Comparison of ENCODE assay signal across 39 cellular contexts in genomic region chr6:149302723-149303122, GRCh38.
"Had no signal": no experiment of that assay in that cellular context is flagged by ENCODE, and none has a peak within 500 bp of the region (broad histone marks: within the 10 kb centered on the region; RNA-seq: fewer than 3 reads in every experiment).

No MANE protein-coding gene starts in this region.

- H3K36me3 Mint-ChIP-seq: activated naive CD4-positive, alpha-beta T cell treated with anti-CD3 and anti-CD28 coated beads, Interleukin-2, amount 50 U/mL, for 24 hours; activated naive CD4-positive, alpha-beta T cell treated with anti-CD3 and anti-CD28 coated beads, Interleukin-2, amount 50 U/mL, for 72 hours; activated naive CD8-positive, alpha-beta T cell; activated naive CD8-positive, alpha-beta T cell treated with anti-CD3 and anti-CD28 coated beads for 36 hours; brain had no signal

- H3K4me3 ChIP-seq: adrenal gland, ascending aorta, body of pancreas, breast epithelium, cardiac muscle cell had no signal

- H3K4me1 Mint-ChIP-seq: activated naive CD4-positive, alpha-beta T cell treated with anti-CD3 and anti-CD28 coated beads, Interleukin-2, amount 10 ng/mL, durations not matched to agents 7 days and 5 days; activated T-helper 17 cell treated with anti-CD3 and anti-CD28 coated beads, Interleukin-2, amount 50 U/mL, for 72 hours; brain; central memory CD8-positive, alpha-beta T cell had no signal

- H3K4me1 ChIP-seq: adrenal gland, ascending aorta, body of pancreas, breast epithelium had no signal

- H3K27me3 Mint-ChIP-seq: activated naive CD4-positive, alpha-beta T cell treated with anti-CD3 and anti-CD28 coated beads, Interleukin-2, amount 50 U/mL, for 24 hours; activated naive CD8-positive, alpha-beta T cell; activated naive CD8-positive, alpha-beta T cell treated with anti-CD3 and anti-CD28 coated beads for 36 hours; activated naive CD8-positive, alpha-beta T cell treated with anti-CD3 and anti-CD28 coated beads, Interleukin-2, amount 10 ng/mL, durations not matched to agents 7 days and 5 days; activated naive CD8-positive, alpha-beta T cell treated with anti-CD3 and anti-CD28 coated beads, Interleukin-2, amount 50 U/mL, for 24 hours; activated T-cell treated with anti-CD3 and anti-CD28 coated beads, Interleukin-2, amount 50 U/mL, for 24 hours; activated T-helper 17 cell treated with anti-CD3 and anti-CD28 coated beads, Interleukin-2, amount 50 U/mL, for 72 hours; brain; central memory CD8-positive, alpha-beta T cell had no signal

- H3K9me3 Mint-ChIP-seq: activated naive CD4-positive, alpha-beta T cell treated with anti-CD3 and anti-CD28 coated beads for 36 hours; activated naive CD4-positive, alpha-beta T cell treated with anti-CD3 and anti-CD28 coated beads, Interleukin-2, amount 50 U/mL, for 24 hours; activated naive CD4-positive, alpha-beta T cell treated with anti-CD3 and anti-CD28 coated beads, Interleukin-2, amount 50 U/mL, for 72 hours; activated naive CD8-positive, alpha-beta T cell treated with anti-CD3 and anti-CD28 coated beads for 36 hours; activated naive CD8-positive, alpha-beta T cell treated with anti-CD3 and anti-CD28 coated beads, Interleukin-2, amount 50 U/mL, for 24 hours; activated T-cell treated with anti-CD3 and anti-CD28 coated beads, Interleukin-2, amount 50 U/mL, for 24 hours; activated T-cell treated with anti-CD3 and anti-CD28 coated beads, Interleukin-2, amount 50 U/mL, for 4 hours; activated T-cell treated with anti-CD3 and anti-CD28 coated beads, Interleukin-2, amount 50 U/mL, for 72 hours; activated T-helper 1 cell treated with anti-CD3 and anti-CD28 coated beads, Interleukin-12 subunit alpha, Interleukin-12 subunit beta, Interleukin-2, Interleukin-4 antibody, amounts not matched to agents 30 ng/mL and 10 ng/mL and 1 ng/mL, durations not matched to agents 14 hours and 24 hours and 36 hours; activated T-helper 17 cell treated with anti-CD3 and anti-CD28 coated beads, Interleukin-2, amount 50 U/mL, for 72 hours; activated T-helper 2 cell treated with anti-CD3 and anti-CD28 coated beads, Interferon-gamma antibody, Interleukin-2, Interleukin-4, amounts not matched to agents 10 μg/mL and 5 μg/mL and 100 μg/mL, durations not matched to agents 14 hours and 24 hours and 36 hours; brain; central memory CD8-positive, alpha-beta T cell had no signal

- H3K27ac ChIP-seq: adrenal gland, ascending aorta, body of pancreas, brain microvascular endothelial cell, breast epithelium, cardiac muscle cell had no signal

- H3K36me3 ChIP-seq: adrenal gland, ascending aorta, brain microvascular endothelial cell, breast epithelium, cardiac muscle cell had no signal

- DNase-seq: activated effector memory CD4-positive, alpha-beta T cell treated with anti-CD3 and anti-CD28 coated beads, Interleukin-2, amount 50 U/mL, for 16 hours; activated effector memory CD4-positive, alpha-beta T cell treated with Interleukin-2 at 50 U/mL for 16 hours; activated gamma-delta T cell; activated gamma-delta T cell treated with Interleukin-2 at 50 U/mL for 16 hours; activated naive CD4-positive, alpha-beta T cell; activated naive CD4-positive, alpha-beta T cell treated with anti-CD3 and anti-CD28 coated beads for 36 hours; activated naive CD4-positive, alpha-beta T cell treated with anti-CD3 and anti-CD28 coated beads, Interleukin-2, amount 10 ng/mL, durations not matched to agents 7 days and 5 days; activated naive CD4-positive, alpha-beta T cell treated with anti-CD3 and anti-CD28 coated beads, Interleukin-2, amount 50 U/mL, for 16 hours; activated naive CD4-positive, alpha-beta T cell treated with Interleukin-2 at 50 U/mL for 16 hours; activated naive CD8-positive, alpha-beta T cell treated with anti-CD3 and anti-CD28 coated beads for 36 hours; activated naive CD8-positive, alpha-beta T cell treated with anti-CD3 and anti-CD28 coated beads, Interleukin-2, amount 10 ng/mL, durations not matched to agents 7 days and 5 days; activated naive CD8-positive, alpha-beta T cell treated with anti-CD3 and anti-CD28 coated beads, Interleukin-2, amount 50 U/mL, for 24 hours; activated T-cell treated with anti-CD3 and anti-CD28 coated beads, Interleukin-2, amount 50 U/mL, for 24 hours; activated T-cell treated with anti-CD3 and anti-CD28 coated beads, Interleukin-2, amount 50 U/mL, for 4 hours; activated T-cell treated with anti-CD3 and anti-CD28 coated beads, Interleukin-2, amount 50 U/mL, for 48 hours; activated T-cell treated with anti-CD3 and anti-CD28 coated beads, Interleukin-2, amount 50 U/mL, for 72 hours; adrenal gland; amniotic stem cell; amygdala; anterior cingulate cortex; aorta; body of pancreas; brain microvascular endothelial cell; caudate nucleus; central memory CD4-positive, alpha-beta T cell; cerebellar nuclear complex had no signal

- FAIRE-seq: astrocyte, bronchial epithelial cell had no signal

- H3K4me3 Mint-ChIP-seq: activated naive CD4-positive, alpha-beta T cell treated with anti-CD3 and anti-CD28 coated beads for 36 hours; activated naive CD4-positive, alpha-beta T cell treated with anti-CD3 and anti-CD28 coated beads, Interleukin-2, amount 10 ng/mL, durations not matched to agents 7 days and 5 days; activated naive CD4-positive, alpha-beta T cell treated with anti-CD3 and anti-CD28 coated beads, Interleukin-2, amount 50 U/mL, for 24 hours; activated naive CD8-positive, alpha-beta T cell; activated naive CD8-positive, alpha-beta T cell treated with anti-CD3 and anti-CD28 coated beads for 36 hours; activated naive CD8-positive, alpha-beta T cell treated with anti-CD3 and anti-CD28 coated beads, Interleukin-2, amount 10 ng/mL, durations not matched to agents 7 days and 5 days; activated naive CD8-positive, alpha-beta T cell treated with anti-CD3 and anti-CD28 coated beads, Interleukin-2, amount 50 U/mL, for 24 hours; activated T-cell treated with anti-CD3 and anti-CD28 coated beads, Interleukin-2, amount 50 U/mL, for 24 hours; activated T-cell treated with anti-CD3 and anti-CD28 coated beads, Interleukin-2, amount 50 U/mL, for 4 hours; activated T-cell treated with anti-CD3 and anti-CD28 coated beads, Interleukin-2, amount 50 U/mL, for 72 hours; activated T-helper 1 cell treated with anti-CD3 and anti-CD28 coated beads, Interleukin-12 subunit alpha, Interleukin-12 subunit beta, Interleukin-2, Interleukin-4 antibody, amounts not matched to agents 30 ng/mL and 10 ng/mL and 1 ng/mL, durations not matched to agents 14 hours and 24 hours and 36 hours; activated T-helper 17 cell treated with anti-CD3 and anti-CD28 coated beads, Interleukin-2, amount 50 U/mL, for 72 hours; brain; central memory CD8-positive, alpha-beta T cell had no signal

- ATAC-seq: activated naive CD4-positive, alpha-beta T cell treated with anti-CD3 and anti-CD28 coated beads, Interleukin-2, amount 50 U/mL, for 72 hours; activated naive CD8-positive, alpha-beta T cell treated with anti-CD3 and anti-CD28 coated beads, Interleukin-2, amount 50 U/mL, for 24 hours; activated T-cell treated with anti-CD3 and anti-CD28 coated beads, Interleukin-2, amount 50 U/mL, for 4 hours; activated T-cell treated with anti-CD3 and anti-CD28 coated beads, Interleukin-2, amount 50 U/mL, for 72 hours; activated T-helper 17 cell treated with anti-CD3 and anti-CD28 coated beads, Interleukin-2, amount 50 U/mL, for 72 hours; body of pancreas had no signal

- H3K9me3 ChIP-seq: adrenal gland, ascending aorta, body of pancreas, breast epithelium had no signal

- H3K27me3 ChIP-seq: adrenal gland, ascending aorta, body of pancreas, brain microvascular endothelial cell, breast epithelium, cardiac muscle cell had no signal

- H3K27ac Mint-ChIP-seq: activated naive CD4-positive, alpha-beta T cell treated with anti-CD3 and anti-CD28 coated beads for 36 hours; activated naive CD4-positive, alpha-beta T cell treated with anti-CD3 and anti-CD28 coated beads, Interleukin-2, amount 10 ng/mL, durations not matched to agents 7 days and 5 days; activated naive CD4-positive, alpha-beta T cell treated with anti-CD3 and anti-CD28 coated beads, Interleukin-2, amount 50 U/mL, for 24 hours; activated naive CD4-positive, alpha-beta T cell treated with anti-CD3 and anti-CD28 coated beads, Interleukin-2, amount 50 U/mL, for 72 hours; activated naive CD8-positive, alpha-beta T cell; activated naive CD8-positive, alpha-beta T cell treated with anti-CD3 and anti-CD28 coated beads for 36 hours; activated naive CD8-positive, alpha-beta T cell treated with anti-CD3 and anti-CD28 coated beads, Interleukin-2, amount 10 ng/mL, durations not matched to agents 7 days and 5 days; activated naive CD8-positive, alpha-beta T cell treated with anti-CD3 and anti-CD28 coated beads, Interleukin-2, amount 50 U/mL, for 24 hours; activated T-cell treated with anti-CD3 and anti-CD28 coated beads, Interleukin-2, amount 50 U/mL, for 24 hours; activated T-cell treated with anti-CD3 and anti-CD28 coated beads, Interleukin-2, amount 50 U/mL, for 72 hours; activated T-helper 1 cell treated with anti-CD3 and anti-CD28 coated beads, Interleukin-12 subunit alpha, Interleukin-12 subunit beta, Interleukin-2, Interleukin-4 antibody, amounts not matched to agents 30 ng/mL and 10 ng/mL and 1 ng/mL, durations not matched to agents 14 hours and 24 hours and 36 hours; activated T-helper 17 cell treated with anti-CD3 and anti-CD28 coated beads, Interleukin-2, amount 50 U/mL, for 72 hours; activated T-helper 2 cell treated with anti-CD3 and anti-CD28 coated beads, Interferon-gamma antibody, Interleukin-2, Interleukin-4, amounts not matched to agents 10 μg/mL and 5 μg/mL and 100 μg/mL, durations not matched to agents 14 hours and 24 hours and 36 hours; brain had no signal
